In the genomic region with DNA sequence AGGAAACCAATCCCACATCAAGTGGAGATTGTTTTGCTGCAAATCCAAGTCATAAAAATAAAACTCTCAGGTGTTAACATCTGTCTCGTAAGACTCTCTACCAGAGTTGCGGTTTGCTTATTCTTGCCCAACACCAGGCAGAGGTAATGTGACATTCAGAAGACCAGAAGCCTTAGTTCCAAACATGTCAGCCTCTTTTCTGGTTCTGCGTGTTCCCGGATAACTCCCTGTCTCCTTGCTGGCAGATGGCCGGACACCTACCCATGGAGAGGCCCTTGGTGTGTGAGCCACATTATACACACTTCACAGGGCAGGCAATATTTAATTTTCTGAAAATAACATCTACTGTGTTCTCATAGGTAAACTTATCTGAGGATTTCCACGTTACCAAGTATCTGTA, we compare ENCODE assay signal across 26 cellular contexts.
"Had no signal": no experiment of that assay in that cellular context is flagged by ENCODE, and none has a peak within 500 bp of the region (broad histone marks: within the 10 kb centered on the region; RNA-seq: fewer than 3 reads in every experiment).

No MANE protein-coding gene starts in this region.

- ATAC-seq: activated CD8-positive, alpha-beta memory T cell treated with anti-CD3 and anti-CD28 coated beads, Interleukin-2, amount 10 ng/mL, durations not matched to agents 7 days and 5 days; activated naive CD4-positive, alpha-beta T cell treated with anti-CD3 and anti-CD28 coated beads, Interleukin-2, amount 50 U/mL, for 72 hours; activated naive CD8-positive, alpha-beta T cell treated with anti-CD3 and anti-CD28 coated beads, Interleukin-2, amount 50 U/mL, for 24 hours; activated T-cell treated with anti-CD3 and anti-CD28 coated beads, Interleukin-2, amount 50 U/mL, for 4 hours had no signal

- DNase-seq: activated CD4-positive, alpha-beta T cell treated with anti-CD3 and anti-CD28 coated beads for 1 hour; activated CD4-positive, alpha-beta T cell treated with anti-CD3 and anti-CD28 coated beads, Interleukin-2, amount 10 ng/mL, durations not matched to agents 24 days and 14 days; activated CD4-positive, alpha-beta T cell treated with anti-CD3 and anti-CD28 coated beads, Interleukin-2, amount 50 U/mL, for 48 hours; activated CD8-positive, alpha-beta memory T cell treated with anti-CD3 and anti-CD28 coated beads, Interleukin-2, amount 10 ng/mL, durations not matched to agents 7 days and 5 days; activated effector memory CD4-positive, alpha-beta T cell treated with anti-CD3 and anti-CD28 coated beads, Interleukin-2, amount 50 U/mL, for 16 hours; activated naive CD4-positive, alpha-beta T cell treated with Interleukin-2 at 50 U/mL for 16 hours; activated naive CD8-positive, alpha-beta T cell treated with anti-CD3 and anti-CD28 coated beads, Interleukin-2, amount 50 U/mL, for 24 hours; activated T-cell treated with anti-CD3 and anti-CD28 coated beads, Interleukin-2, amount 50 U/mL, for 4 hours; amniotic stem cell; NCI-H1092 treated with DMSO at 0.1 percent for 48 hours; NCI-H1417 treated with DMSO at 0.1 percent for 48 hours; NCI-H1694; NCI-H2029; NCI-H2107; NCI-H2227 treated with DMSO at 0.1 percent for 48 hours; NCI-H446 treated with DMSO at 0.1 percent for 48 hours; NCI-H526 treated with DMSO at 0.1 percent for 48 hours; NCI-H82; NK-92 treated with Interleukin-12 subunit alpha and Interleukin-12 subunit beta, amount 100 ng/mL, for 24 hours; Peyer's patch; Right ventricle myocardium superior; SJCRH30 had no signal

- H3K4me1 ChIP-seq: Peyer's patch, SJCRH30 had no signal

- H3K36me3 ChIP-seq: SJCRH30 had no signal

- H3K27ac ChIP-seq: ascending aorta, KMS-11, Peyer's patch, RWPE1, SJCRH30 had no signal

- H3K9me3 ChIP-seq: ascending aorta, Peyer's patch, SJCRH30 had no signal

- H3K27me3 ChIP-seq: ascending aorta, Peyer's patch, SJCRH30 had no signal

- H3K4me3 ChIP-seq: ascending aorta, Peyer's patch, SJCRH30 had no signal
